ENCODE assay signal across 9 cellular contexts in genomic region chr2:197675711-197676188, GRCh38. TPM values are rescaled to one million over a fixed set of nuclear protein-coding genes. Genes with fewer than 3 reads are reported as not detected.
A peak's percentile ranks its signal among the peaks of the same experiment; 100 is the strongest.
DNase-seq lines count a peak whose midpoint lies in the region; ATAC-seq, FAIRE-seq and TF ChIP-seq lines count a peak whose summit lies in the region.
"Had no signal": no experiment of that assay in that cellular context is flagged by ENCODE, and none has a peak within 500 bp of the region (broad histone marks: within the 10 kb centered on the region; RNA-seq: fewer than 3 reads in every experiment).

No MANE protein-coding gene starts in this region.

- TF ChIP-seq CTCF in cardiac fibroblast (IDR thresholded peaks at IDR 0.05; ENCODE audit: low read depth, low read length) (no peak), gastrocnemius medialis (IDR thresholded peaks at IDR 0.05 in 4 of 5, conservative IDR thresholded peaks at IDR 0.05 in 1 of 5) (no peak)

- in situ Hi-C loops in G401 (cut with HindIII; ENCODE audit: low sequenced_read_pairs) (no loop called here), gastrocnemius medialis (cut with MboI; ENCODE audit: low sequenced_read_pairs in 4 of 4) (no loop called here)

- peaks cover 0 to 4% of the 10 kb centered on the region in 2 donors for H3K4me1 ChIP-seq in gastrocnemius medialis

- H3K36me3 ChIP-seq in gastrocnemius medialis, result no peaks in the 10 kb centered on the region

- H3K9me3 ChIP-seq in iPS-18c (ENCODE audit: control insufficient read depth, insufficient read depth, low read length), result no peaks in the 10 kb centered on the region
- H3K9me3 ChIP-seq in gastrocnemius medialis, result no peaks in the 10 kb centered on the region

- FAIRE-seq in GM12892 (lab: Jason Lieb, UNC), result no peak

- H3K4me3 ChIP-seq in cardiac fibroblast (replicated peaks in 1 of 2; ENCODE audit: low read depth in 2 of 2, low read length in 2 of 2) (peak overlapping the region; percentile 46 to 55), iPS-18c (ENCODE audit: insufficient read depth, low read depth, low read length) (peak overlapping the region; percentile 30; the same call in 1 of the 2 replicates), gastrocnemius medialis (peak overlapping the region; percentile 44 to 55 (median 47))

- DNase-seq in G401 (ENCODE audit: low spot score) (peak; percentile 7), cardiac fibroblast (ENCODE audit: low read depth in 2 of 2) (peak; percentile 79 to 81), gastrocnemius medialis (no peak), mesenteric fat pad (ENCODE audit: low spot score) (no peak), GM12892 (ENCODE audit: insufficient read length) (no peak)
- no peak for DNase-seq in stimulated activated naive CD8-positive, alpha-beta T cell treated with anti-CD3 and anti-CD28 coated beads, Interleukin-15, Interleukin-2, amounts not matched to agents 100 U/mL and 50 U/mL, for 24 hours
- DNase-seq: NCI-H2171 treated with DMSO at 0.1 percent for 48 hours had no signal

- intact Hi-C loops in gastrocnemius medialis (cut with DNase I; ENCODE audit: low total_unique reads), result no loop called here

- TF ChIP-seq POLR2A in gastrocnemius medialis (IDR thresholded peaks at IDR 0.05) (peak in 1 of 2 donors; percentile 38), GM12892 (IDR thresholded peaks at IDR 0.05; ENCODE audit: low read depth, low read length) (no peak)

- peak in 1 of 2 donors; percentile 45 for ATAC-seq in gastrocnemius medialis
- no peak for ATAC-seq in GM19452 (IDR thresholded peaks at IDR 0.05; ENCODE audit: unreplicated experiment)
- no peak for ATAC-seq in stimulated activated naive CD8-positive, alpha-beta T cell treated with anti-CD3 and anti-CD28 coated beads, Interleukin-15, Interleukin-2, amounts not matched to agents 100 U/mL and 50 U/mL, for 24 hours

- peak overlapping the region; percentile 45 to 71 (median 63) for H3K27ac ChIP-seq in gastrocnemius medialis

- H3K27me3 ChIP-seq in gastrocnemius medialis, result no peaks in the 10 kb centered on the region

RNA-seq across cellular contexts. Expression of gene RFTN2, which starts 0.4 kb away (rescaled TPM):
- total RNA-seq in G401 (2014; rRNA removed; shearing (Covaris generic)), result not detected in 2 replicates
- total RNA-seq in gastrocnemius medialis (1 to 10 TPM; 1.1 to 6.3 (median 3.2) TPM), mesenteric fat pad (6.8 TPM)
- polyA plus RNA-seq in GM12892 (2012; ENCODE audit: missing spikeins), result 0.34 TPM

RNA-seq across cellular contexts. Expression of gene MARS2, which starts 29.4 kb away (rescaled TPM):
- total RNA-seq in G401 (2014; rRNA removed; shearing (Covaris generic)), result 9.9 and 13.4 TPM in 2 replicates
- total RNA-seq in gastrocnemius medialis (1 to 10 TPM; 3.4 to 8.9 (median 7.7) TPM), mesenteric fat pad (8.0 TPM)
- polyA plus RNA-seq in GM12892 (2012; ENCODE audit: missing spikeins), result 10.6 TPM

Comparison
In these comparisons a context has a peak if more than half of its experiments do, and no peak if none do; other contexts are left out.
1. DNase-seq: peak in G401 (single experiment) and cardiac fibroblast (2 of 2); none in gastrocnemius medialis (0 of 2), mesenteric fat pad (single experiment), GM12892 (single experiment) and stimulated activated naive CD8-positive, alpha-beta T cell treated with anti-CD3 and anti-CD28 coated beads, Interleukin-15, Interleukin-2, amounts not matched to agents 100 U/mL and 50 U/mL, for 24 hours (single experiment).
2. Peak in every context shown above with its lines, with median percentiles within 50 percentile points of each other: H3K4me3 ChIP-seq.